1 cellular context compared by ENCODE assay signal in the genomic region with DNA sequence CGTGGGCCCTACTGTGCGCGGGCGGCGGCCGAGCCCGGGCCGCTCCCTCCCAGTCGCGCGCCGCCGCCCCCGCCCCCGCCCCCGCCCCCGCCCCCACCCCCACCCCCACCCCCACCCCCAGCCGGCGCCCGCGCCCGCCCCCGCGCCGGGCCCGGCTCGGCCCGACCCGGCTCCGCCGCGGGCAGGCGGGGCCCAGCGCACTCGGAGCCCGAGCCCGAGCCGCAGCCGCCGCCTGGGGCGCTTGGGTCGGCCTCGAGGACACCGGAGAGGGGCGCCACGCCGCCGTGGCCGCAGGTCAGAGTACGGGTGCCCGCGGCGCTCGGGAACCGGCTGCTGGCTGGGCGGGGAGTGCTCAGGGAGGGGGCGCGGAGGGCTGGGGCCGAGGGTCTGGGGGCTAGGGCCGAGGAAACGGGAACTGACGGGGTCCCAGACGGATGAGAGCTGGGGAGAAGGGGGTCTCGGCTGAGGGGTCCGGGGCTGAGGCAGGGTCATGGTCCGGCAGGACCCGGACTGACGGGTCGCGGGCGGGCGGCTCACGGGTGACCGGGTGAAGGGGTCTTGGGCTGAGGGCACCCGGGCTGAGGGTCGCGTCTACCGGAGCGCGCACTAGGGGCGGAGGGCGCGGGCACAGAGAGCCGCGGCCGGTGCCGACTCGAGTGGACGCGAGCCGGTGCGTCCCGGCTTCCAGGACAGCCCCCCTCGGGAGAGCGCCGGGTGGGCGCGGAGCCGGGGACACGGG.
TF ChIP-seq lines count a peak whose summit lies in the region.

No MANE protein-coding gene starts in this region.

TF ChIP-seq in HepG2, 621 proteins besides CTCF, POLR2A, EP300 and RAD21 (continued from another document and continues in another):
- TF ChIP-seq, protein P1, sequence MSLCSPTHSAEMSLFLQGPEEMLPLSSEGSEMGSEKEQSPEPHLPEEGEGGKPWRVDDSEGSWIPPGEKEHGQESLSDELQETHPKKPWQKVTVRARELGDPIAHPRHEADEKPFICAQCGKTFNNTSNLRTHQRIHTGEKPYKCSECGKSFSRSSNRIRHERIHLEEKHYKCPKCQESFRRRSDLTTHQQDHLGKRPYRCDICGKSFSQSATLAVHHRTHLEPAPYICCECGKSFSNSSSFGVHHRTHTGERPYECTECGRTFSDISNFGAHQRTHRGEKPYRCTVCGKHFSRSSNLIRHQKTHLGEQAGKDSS (CRISPR knock-in tag; IDR thresholded peaks at IDR 0.05; ENCODE audit: borderline replicate concordance, low read depth) = no peak; the same call in 1 of the 2 replicates
- TF ChIP-seq, protein P2, sequence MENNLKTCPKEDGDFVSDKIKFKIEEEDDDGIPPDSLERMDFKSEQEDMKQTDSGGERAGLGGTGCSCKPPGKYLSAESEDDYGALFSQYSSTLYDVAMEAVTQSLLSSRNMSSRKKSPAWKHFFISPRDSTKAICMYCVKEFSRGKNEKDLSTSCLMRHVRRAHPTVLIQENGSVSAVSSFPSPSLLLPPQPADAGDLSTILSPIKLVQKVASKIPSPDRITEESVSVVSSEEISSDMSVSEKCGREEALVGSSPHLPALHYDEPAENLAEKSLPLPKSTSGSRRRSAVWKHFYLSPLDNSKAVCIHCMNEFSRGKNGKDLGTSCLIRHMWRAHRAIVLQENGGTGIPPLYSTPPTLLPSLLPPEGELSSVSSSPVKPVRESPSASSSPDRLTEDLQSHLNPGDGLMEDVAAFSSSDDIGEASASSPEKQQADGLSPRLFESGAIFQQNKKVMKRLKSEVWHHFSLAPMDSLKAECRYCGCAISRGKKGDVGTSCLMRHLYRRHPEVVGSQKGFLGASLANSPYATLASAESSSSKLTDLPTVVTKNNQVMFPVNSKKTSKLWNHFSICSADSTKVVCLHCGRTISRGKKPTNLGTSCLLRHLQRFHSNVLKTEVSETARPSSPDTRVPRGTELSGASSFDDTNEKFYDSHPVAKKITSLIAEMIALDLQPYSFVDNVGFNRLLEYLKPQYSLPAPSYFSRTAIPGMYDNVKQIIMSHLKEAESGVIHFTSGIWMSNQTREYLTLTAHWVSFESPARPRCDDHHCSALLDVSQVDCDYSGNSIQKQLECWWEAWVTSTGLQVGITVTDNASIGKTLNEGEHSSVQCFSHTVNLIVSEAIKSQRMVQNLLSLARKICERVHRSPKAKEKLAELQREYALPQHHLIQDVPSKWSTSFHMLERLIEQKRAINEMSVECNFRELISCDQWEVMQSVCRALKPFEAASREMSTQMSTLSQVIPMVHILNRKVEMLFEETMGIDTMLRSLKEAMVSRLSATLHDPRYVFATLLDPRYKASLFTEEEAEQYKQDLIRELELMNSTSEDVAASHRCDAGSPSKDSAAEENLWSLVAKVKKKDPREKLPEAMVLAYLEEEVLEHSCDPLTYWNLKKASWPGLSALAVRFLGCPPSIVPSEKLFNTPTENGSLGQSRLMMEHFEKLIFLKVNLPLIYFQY (CRISPR knock-in tag; IDR thresholded peaks at IDR 0.05; ENCODE audit: borderline replicate concordance) = peak; percentile 46; the same call in 1 of the 2 replicates
- TF ChIP-seq GLI4 (CRISPR knock-in tag; IDR thresholded peaks at IDR 0.05; ENCODE audit: borderline replicate concordance) = peak; percentile 38; the same call in 1 of the 2 replicates
- TF ChIP-seq ZNF850 (CRISPR knock-in tag; conservative IDR thresholded peaks at IDR 0.05) = no peak
- TF ChIP-seq, protein P3, sequence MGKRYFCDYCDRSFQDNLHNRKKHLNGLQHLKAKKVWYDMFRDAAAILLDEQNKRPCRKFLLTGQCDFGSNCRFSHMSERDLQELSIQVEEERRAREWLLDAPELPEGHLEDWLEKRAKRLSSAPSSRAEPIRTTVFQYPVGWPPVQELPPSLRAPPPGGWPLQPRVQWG (CRISPR knock-in tag; IDR thresholded peaks at IDR 0.05; ENCODE audit: borderline replicate concordance, low read depth) = no peak
- TF ChIP-seq KLF16 (CRISPR knock-in tag; IDR thresholded peaks at IDR 0.05) = no peak
- TF ChIP-seq, protein P4, sequence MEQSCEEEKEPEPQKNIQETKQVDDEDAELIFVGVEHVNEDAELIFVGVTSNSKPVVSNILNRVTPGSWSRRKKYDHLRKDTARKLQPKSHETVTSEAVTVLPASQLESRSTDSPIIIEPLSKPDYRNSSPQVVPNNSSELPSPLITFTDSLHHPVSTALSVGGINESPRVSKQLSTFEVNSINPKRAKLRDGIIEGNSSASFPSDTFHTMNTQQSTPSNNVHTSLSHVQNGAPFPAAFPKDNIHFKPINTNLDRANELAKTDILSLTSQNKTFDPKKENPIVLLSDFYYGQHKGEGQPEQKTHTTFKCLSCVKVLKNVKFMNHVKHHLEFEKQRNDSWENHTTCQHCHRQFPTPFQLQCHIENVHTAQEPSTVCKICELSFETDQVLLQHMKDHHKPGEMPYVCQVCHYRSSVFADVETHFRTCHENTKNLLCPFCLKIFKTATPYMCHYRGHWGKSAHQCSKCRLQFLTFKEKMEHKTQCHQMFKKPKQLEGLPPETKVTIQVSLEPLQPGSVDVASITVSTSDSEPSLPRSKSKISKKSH (CRISPR knock-in tag; IDR thresholded peaks at IDR 0.05; ENCODE audit: borderline replicate concordance) = no peak
- no peak for TF ChIP-seq ZSCAN29 (CRISPR knock-in tag; conservative IDR thresholded peaks at IDR 0.05)
- no peak for TF ChIP-seq CENPT (CRISPR knock-in tag; IDR thresholded peaks at IDR 0.05; ENCODE audit: low read depth)
- TF ChIP-seq TAF1 (CRISPR knock-in tag; IDR thresholded peaks at IDR 0.05) = no peak
- TF ChIP-seq RORA (CRISPR knock-in tag; IDR thresholded peaks at IDR 0.05) = no peak
- TF ChIP-seq KLF12 (CRISPR knock-in tag; IDR thresholded peaks at IDR 0.05; ENCODE audit: borderline replicate concordance) = 0 out of 2 replicates have a peak, but pooled peaks have one; percentile 34
- TF ChIP-seq, protein P5, sequence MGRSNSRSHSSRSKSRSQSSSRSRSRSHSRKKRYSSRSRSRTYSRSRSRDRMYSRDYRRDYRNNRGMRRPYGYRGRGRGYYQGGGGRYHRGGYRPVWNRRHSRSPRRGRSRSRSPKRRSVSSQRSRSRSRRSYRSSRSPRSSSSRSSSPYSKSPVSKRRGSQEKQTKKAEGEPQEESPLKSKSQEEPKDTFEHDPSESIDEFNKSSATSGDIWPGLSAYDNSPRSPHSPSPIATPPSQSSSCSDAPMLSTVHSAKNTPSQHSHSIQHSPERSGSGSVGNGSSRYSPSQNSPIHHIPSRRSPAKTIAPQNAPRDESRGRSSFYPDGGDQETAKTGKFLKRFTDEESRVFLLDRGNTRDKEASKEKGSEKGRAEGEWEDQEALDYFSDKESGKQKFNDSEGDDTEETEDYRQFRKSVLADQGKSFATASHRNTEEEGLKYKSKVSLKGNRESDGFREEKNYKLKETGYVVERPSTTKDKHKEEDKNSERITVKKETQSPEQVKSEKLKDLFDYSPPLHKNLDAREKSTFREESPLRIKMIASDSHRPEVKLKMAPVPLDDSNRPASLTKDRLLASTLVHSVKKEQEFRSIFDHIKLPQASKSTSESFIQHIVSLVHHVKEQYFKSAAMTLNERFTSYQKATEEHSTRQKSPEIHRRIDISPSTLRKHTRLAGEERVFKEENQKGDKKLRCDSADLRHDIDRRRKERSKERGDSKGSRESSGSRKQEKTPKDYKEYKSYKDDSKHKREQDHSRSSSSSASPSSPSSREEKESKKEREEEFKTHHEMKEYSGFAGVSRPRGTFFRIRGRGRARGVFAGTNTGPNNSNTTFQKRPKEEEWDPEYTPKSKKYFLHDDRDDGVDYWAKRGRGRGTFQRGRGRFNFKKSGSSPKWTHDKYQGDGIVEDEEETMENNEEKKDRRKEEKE (IDR thresholded peaks at IDR 0.05) = no peak
- 0 out of 2 replicates have a peak, but pooled peaks have one; percentile 36 for TF ChIP-seq ZSCAN20 (CRISPR knock-in tag; IDR thresholded peaks at IDR 0.05; ENCODE audit: borderline replicate concordance)
- 0 out of 2 replicates have a peak, but pooled peaks have one; percentile 33 for TF ChIP-seq ESRRA (CRISPR knock-in tag; IDR thresholded peaks at IDR 0.05; ENCODE audit: low read depth)
- TF ChIP-seq ZFY (CRISPR knock-in tag; IDR thresholded peaks at IDR 0.05) = peak; percentile 20; the same call in 1 of the 2 replicates
- TF ChIP-seq, protein P6, sequence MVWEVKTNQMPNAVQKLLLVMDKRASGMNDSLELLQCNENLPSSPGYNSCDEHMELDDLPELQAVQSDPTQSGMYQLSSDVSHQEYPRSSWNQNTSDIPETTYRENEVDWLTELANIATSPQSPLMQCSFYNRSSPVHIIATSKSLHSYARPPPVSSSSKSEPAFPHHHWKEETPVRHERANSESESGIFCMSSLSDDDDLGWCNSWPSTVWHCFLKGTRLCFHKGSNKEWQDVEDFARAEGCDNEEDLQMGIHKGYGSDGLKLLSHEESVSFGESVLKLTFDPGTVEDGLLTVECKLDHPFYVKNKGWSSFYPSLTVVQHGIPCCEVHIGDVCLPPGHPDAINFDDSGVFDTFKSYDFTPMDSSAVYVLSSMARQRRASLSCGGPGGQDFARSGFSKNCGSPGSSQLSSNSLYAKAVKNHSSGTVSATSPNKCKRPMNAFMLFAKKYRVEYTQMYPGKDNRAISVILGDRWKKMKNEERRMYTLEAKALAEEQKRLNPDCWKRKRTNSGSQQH (CRISPR knock-in tag; IDR thresholded peaks at IDR 0.05; ENCODE audit: low read depth) = peak; percentile 1; the same call in 1 of the 2 replicates
- no peak for TF ChIP-seq ZNF3 (CRISPR knock-in tag; IDR thresholded peaks at IDR 0.05)
- TF ChIP-seq, protein P7, sequence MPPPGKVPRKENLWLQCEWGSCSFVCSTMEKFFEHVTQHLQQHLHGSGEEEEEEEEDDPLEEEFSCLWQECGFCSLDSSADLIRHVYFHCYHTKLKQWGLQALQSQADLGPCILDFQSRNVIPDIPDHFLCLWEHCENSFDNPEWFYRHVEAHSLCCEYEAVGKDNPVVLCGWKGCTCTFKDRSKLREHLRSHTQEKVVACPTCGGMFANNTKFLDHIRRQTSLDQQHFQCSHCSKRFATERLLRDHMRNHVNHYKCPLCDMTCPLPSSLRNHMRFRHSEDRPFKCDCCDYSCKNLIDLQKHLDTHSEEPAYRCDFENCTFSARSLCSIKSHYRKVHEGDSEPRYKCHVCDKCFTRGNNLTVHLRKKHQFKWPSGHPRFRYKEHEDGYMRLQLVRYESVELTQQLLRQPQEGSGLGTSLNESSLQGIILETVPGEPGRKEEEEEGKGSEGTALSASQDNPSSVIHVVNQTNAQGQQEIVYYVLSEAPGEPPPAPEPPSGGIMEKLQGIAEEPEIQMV (CRISPR knock-in tag; IDR thresholded peaks at IDR 0.05; ENCODE audit: low read depth) = no peak
- no peak for TF ChIP-seq MAFK (conservative IDR thresholded peaks at IDR 0.05 in 1 of 2, IDR thresholded peaks at IDR 0.05 in 1 of 2; ENCODE audit: low read length in 2 of 2)
- TF ChIP-seq ZNF746 (CRISPR knock-in tag; IDR thresholded peaks at IDR 0.05) = no peak
- no peak for TF ChIP-seq TAF15 (IDR thresholded peaks at IDR 0.05; ENCODE audit: low read depth, low read length, poor library complexity, severe bottlenecking)
- 0 out of 2 replicates have a peak, but pooled peaks have one; percentile 2 for TF ChIP-seq ZNF790 (CRISPR knock-in tag; IDR thresholded peaks at IDR 0.05; ENCODE audit: borderline replicate concordance)
- TF ChIP-seq ARNT2 (CRISPR knock-in tag; IDR thresholded peaks at IDR 0.05; ENCODE audit: low read depth) = peak; percentile 43; the same call in 1 of the 2 replicates
- peak; percentile 32 for TF ChIP-seq STAG1 (CRISPR knock-in tag; IDR thresholded peaks at IDR 0.05)
- no peak for TF ChIP-seq ARNTL (CRISPR knock-in tag; IDR thresholded peaks at IDR 0.05)
- TF ChIP-seq, protein P8, sequence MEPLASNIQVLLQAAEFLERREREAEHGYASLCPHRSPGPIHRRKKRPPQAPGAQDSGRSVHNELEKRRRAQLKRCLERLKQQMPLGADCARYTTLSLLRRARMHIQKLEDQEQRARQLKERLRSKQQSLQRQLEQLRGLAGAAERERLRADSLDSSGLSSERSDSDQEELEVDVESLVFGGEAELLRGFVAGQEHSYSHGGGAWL (CRISPR knock-in tag; IDR thresholded peaks at IDR 0.05) = no peak
- TF ChIP-seq, protein P9, sequence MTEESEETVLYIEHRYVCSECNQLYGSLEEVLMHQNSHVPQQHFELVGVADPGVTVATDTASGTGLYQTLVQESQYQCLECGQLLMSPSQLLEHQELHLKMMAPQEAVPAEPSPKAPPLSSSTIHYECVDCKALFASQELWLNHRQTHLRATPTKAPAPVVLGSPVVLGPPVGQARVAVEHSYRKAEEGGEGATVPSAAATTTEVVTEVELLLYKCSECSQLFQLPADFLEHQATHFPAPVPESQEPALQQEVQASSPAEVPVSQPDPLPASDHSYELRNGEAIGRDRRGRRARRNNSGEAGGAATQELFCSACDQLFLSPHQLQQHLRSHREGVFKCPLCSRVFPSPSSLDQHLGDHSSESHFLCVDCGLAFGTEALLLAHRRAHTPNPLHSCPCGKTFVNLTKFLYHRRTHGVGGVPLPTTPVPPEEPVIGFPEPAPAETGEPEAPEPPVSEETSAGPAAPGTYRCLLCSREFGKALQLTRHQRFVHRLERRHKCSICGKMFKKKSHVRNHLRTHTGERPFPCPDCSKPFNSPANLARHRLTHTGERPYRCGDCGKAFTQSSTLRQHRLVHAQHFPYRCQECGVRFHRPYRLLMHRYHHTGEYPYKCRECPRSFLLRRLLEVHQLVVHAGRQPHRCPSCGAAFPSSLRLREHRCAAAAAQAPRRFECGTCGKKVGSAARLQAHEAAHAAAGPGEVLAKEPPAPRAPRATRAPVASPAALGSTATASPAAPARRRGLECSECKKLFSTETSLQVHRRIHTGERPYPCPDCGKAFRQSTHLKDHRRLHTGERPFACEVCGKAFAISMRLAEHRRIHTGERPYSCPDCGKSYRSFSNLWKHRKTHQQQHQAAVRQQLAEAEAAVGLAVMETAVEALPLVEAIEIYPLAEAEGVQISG (CRISPR knock-in tag; IDR thresholded peaks at IDR 0.05) = no peak; the same call in 1 of the 2 replicates
- no peak for TF ChIP-seq ZNF780A (CRISPR knock-in tag; IDR thresholded peaks at IDR 0.05)
- TF ChIP-seq ZNF558 (CRISPR knock-in tag; IDR thresholded peaks at IDR 0.05; ENCODE audit: borderline replicate concordance) = no peak; the same call in 1 of the 2 replicates
- TF ChIP-seq, protein P10, sequence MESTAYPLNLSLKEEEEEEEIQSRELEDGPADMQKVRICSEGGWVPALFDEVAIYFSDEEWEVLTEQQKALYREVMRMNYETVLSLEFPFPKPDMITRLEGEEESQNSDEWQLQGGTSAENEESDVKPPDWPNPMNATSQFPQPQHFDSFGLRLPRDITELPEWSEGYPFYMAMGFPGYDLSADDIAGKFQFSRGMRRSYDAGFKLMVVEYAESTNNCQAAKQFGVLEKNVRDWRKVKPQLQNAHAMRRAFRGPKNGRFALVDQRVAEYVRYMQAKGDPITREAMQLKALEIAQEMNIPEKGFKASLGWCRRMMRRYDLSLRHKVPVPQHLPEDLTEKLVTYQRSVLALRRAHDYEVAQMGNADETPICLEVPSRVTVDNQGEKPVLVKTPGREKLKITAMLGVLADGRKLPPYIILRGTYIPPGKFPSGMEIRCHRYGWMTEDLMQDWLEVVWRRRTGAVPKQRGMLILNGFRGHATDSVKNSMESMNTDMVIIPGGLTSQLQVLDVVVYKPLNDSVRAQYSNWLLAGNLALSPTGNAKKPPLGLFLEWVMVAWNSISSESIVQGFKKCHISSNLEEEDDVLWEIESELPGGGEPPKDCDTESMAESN (CRISPR knock-in tag; conservative IDR thresholded peaks at IDR 0.05) = peak; percentile 33; the same call in 1 of the 2 replicates
- TF ChIP-seq ZMYM2 (CRISPR knock-in tag; IDR thresholded peaks at IDR 0.05) = no peak
- TF ChIP-seq GABPA (IDR thresholded peaks at IDR 0.05; ENCODE audit: low read depth, low read length) = no peak
- TF ChIP-seq GABPA (CRISPR knock-in tag; IDR thresholded peaks at IDR 0.05; ENCODE audit: low read depth) = no peak
- no peak for TF ChIP-seq KLF9 (CRISPR knock-in tag; IDR thresholded peaks at IDR 0.05; ENCODE audit: low read depth)
- peak; percentile 48 for TF ChIP-seq ZFX (CRISPR knock-in tag; IDR thresholded peaks at IDR 0.05; ENCODE audit: low read depth)
- TF ChIP-seq, protein P11, sequence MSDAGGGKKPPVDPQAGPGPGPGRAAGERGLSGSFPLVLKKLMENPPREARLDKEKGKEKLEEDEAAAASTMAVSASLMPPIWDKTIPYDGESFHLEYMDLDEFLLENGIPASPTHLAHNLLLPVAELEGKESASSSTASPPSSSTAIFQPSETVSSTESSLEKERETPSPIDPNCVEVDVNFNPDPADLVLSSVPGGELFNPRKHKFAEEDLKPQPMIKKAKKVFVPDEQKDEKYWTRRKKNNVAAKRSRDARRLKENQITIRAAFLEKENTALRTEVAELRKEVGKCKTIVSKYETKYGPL (CRISPR knock-in tag; IDR thresholded peaks at IDR 0.05) = no peak
